17 cellular contexts compared by ENCODE assay signal in the genomic region with DNA sequence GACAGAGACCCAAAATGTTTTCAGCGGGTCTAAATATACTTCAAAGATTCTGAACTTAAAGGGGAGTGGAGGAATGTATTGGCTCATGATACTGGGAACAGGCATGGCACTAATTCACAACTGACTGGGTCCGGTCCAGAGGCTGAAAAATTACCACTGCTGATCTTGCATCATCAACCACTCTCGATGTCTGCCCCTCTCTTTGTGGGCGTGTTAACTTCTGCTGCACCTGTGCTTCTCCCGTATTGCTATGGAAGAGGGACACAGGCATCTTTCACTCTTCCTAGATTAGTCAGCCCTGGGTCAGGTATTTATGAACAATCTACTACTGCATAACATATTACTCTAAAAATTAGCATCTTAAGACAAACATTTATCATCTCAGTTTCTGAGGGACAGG. TPM values are rescaled to one million over a fixed set of nuclear protein-coding genes. Genes with fewer than 3 reads are reported as not detected.
DNase-seq lines count a peak whose midpoint lies in the region; ATAC-seq and TF ChIP-seq lines count a peak whose summit lies in the region.
"Had no signal": no experiment of that assay in that cellular context is flagged by ENCODE, and none has a peak within 500 bp of the region (broad histone marks: within the 10 kb centered on the region; RNA-seq: fewer than 3 reads in every experiment).

No MANE protein-coding gene starts in this region.

- H3K4me3 ChIP-seq in DND-41 (ENCODE audit: low read depth in 1 of 2, low read length in 2 of 2) = no peak overlapping the region

- intact Hi-C loops in activated CD4-positive, alpha-beta T cell treated with anti-CD3 and anti-CD28 coated beads, Interleukin-2, amount 10 ng/mL, durations not matched to agents 24 days and 14 days (cut with micrococcal nuclease) = loop anchor here (2.0 kb wide), 1 partner anchor 37 kb away; no protein-coding TSS in a partner anchor
- intact Hi-C loops in activated T-helper 1 cell treated with anti-CD3 and anti-CD28 coated beads, Interleukin-12 subunit alpha, Interleukin-12 subunit beta, Interleukin-2, Interleukin-4 antibody, amounts not matched to agents 30 ng/mL and 10 ng/mL and 1 ng/mL, durations not matched to agents 14 hours and 24 hours and 36 hours (cut with micrococcal nuclease) = loop anchor here (2.0 kb wide), 3 partner anchors 13 to 37 kb away; no protein-coding TSS in a partner anchor

- ATAC-seq in DND-41 (ENCODE audit: insufficient read depth, low read depth) (0 out of 3 replicates have a peak, but pooled peaks have one; percentile 10), foreskin keratinocyte (peak; percentile 57)
- ATAC-seq: HepG2 had no signal

- H3K4me1 ChIP-seq in DND-41 (ENCODE audit: insufficient read depth, low read length) (peaks cover 19% of the 10 kb centered on the region), foreskin keratinocyte (no peaks in the 10 kb centered on the region)

- peak overlapping the region; percentile 11 for H2AFZ ChIP-seq in DND-41 (ENCODE audit: low read depth, low read length)

- DNase-seq in activated CD4-positive, alpha-beta T cell treated with anti-CD3 and anti-CD28 coated beads, Interleukin-2, amount 10 ng/mL, durations not matched to agents 24 days and 14 days = no peak
- DNase-seq in activated CD4-positive, alpha-beta T cell treated with anti-CD3 and anti-CD28 coated beads for 1 hour = no peak
- DNase-seq in DND-41 = no peak
- DNase-seq in activated T-helper 1 cell treated with anti-CD3 and anti-CD28 coated beads, Interleukin-12 subunit alpha, Interleukin-12 subunit beta, Interleukin-2, Interleukin-4 antibody, amounts not matched to agents 30 ng/mL and 10 ng/mL and 1 ng/mL, durations not matched to agents 14 hours and 24 hours and 36 hours (ENCODE audit: low spot score) = no peak
- DNase-seq in foreskin keratinocyte = no peak
- DNase-seq in GDM1 (lab: John Stamatoyannopoulos, UW) = no peak
- no peak for DNase-seq in stimulated activated CD8-positive, alpha-beta memory T cell treated with anti-CD3 and anti-CD28 coated beads, Interleukin-4, amount 100 ng/mL, for 48 hours
- no peak for DNase-seq in NCI-H1092 (lab: John Stamatoyannopoulos, UW)
- DNase-seq: C1 segment of cervical spinal cord, DMS 273 treated with DMSO at 0.1 percent for 48 hours, HCEC 1CT, Karpas-422, MM.1S, NCI-H187 treated with DMSO at 0.1 percent for 48 hours, NCI-H774 had no signal

- peak overlapping the region; percentile 65 for H3K27ac Mint-ChIP-seq in activated CD4-positive, alpha-beta T cell treated with anti-CD3 and anti-CD28 coated beads, Interleukin-2, amount 10 ng/mL, durations not matched to agents 24 days and 14 days
- peak overlapping the region; percentile 21 for H3K27ac Mint-ChIP-seq in activated T-helper 1 cell treated with anti-CD3 and anti-CD28 coated beads, Interleukin-12 subunit alpha, Interleukin-12 subunit beta, Interleukin-2, Interleukin-4 antibody, amounts not matched to agents 30 ng/mL and 10 ng/mL and 1 ng/mL, durations not matched to agents 14 hours and 24 hours and 36 hours

- no peak for TF ChIP-seq CTCF in DND-41 (IDR thresholded peaks at IDR 0.05; ENCODE audit: borderline replicate concordance, extremely low read depth, low read length, poor library complexity, severe bottlenecking)
- TF ChIP-seq CTCF in foreskin keratinocyte (conservative IDR thresholded peaks at IDR 0.05) = no peak

- H4K20me1 ChIP-seq in DND-41 (ENCODE audit: insufficient read depth, low read length) = no peaks in the 10 kb centered on the region

- H3K4me2 ChIP-seq in DND-41 (ENCODE audit: insufficient read depth, low read length) = peak overlapping the region; percentile 5; the same call in 1 of the 2 replicates

- no peaks in the 10 kb centered on the region for H3K27me3 Mint-ChIP-seq in activated CD4-positive, alpha-beta T cell treated with anti-CD3 and anti-CD28 coated beads, Interleukin-2, amount 10 ng/mL, durations not matched to agents 24 days and 14 days
- H3K27me3 Mint-ChIP-seq in activated T-helper 1 cell treated with anti-CD3 and anti-CD28 coated beads, Interleukin-12 subunit alpha, Interleukin-12 subunit beta, Interleukin-2, Interleukin-4 antibody, amounts not matched to agents 30 ng/mL and 10 ng/mL and 1 ng/mL, durations not matched to agents 14 hours and 24 hours and 36 hours (ENCODE audit: insufficient read depth) = no peaks in the 10 kb centered on the region

- H3K9me3 Mint-ChIP-seq in activated CD4-positive, alpha-beta T cell treated with anti-CD3 and anti-CD28 coated beads, Interleukin-2, amount 10 ng/mL, durations not matched to agents 24 days and 14 days = peaks cover 21% of the 10 kb centered on the region
- H3K9me3 Mint-ChIP-seq in activated T-helper 1 cell treated with anti-CD3 and anti-CD28 coated beads, Interleukin-12 subunit alpha, Interleukin-12 subunit beta, Interleukin-2, Interleukin-4 antibody, amounts not matched to agents 30 ng/mL and 10 ng/mL and 1 ng/mL, durations not matched to agents 14 hours and 24 hours and 36 hours = peaks cover 21% of the 10 kb centered on the region

- H3K79me2 ChIP-seq in DND-41 (ENCODE audit: insufficient read depth, low read length) = no peaks in the 10 kb centered on the region

- no peaks in the 10 kb centered on the region for H3K36me3 ChIP-seq in DND-41 (ENCODE audit: insufficient read depth, low read length)

- H3K9me3 ChIP-seq in DND-41 (ENCODE audit: insufficient read depth, low read length, severe bottlenecking) = no peaks in the 10 kb centered on the region

- H3K27ac ChIP-seq in DND-41 (ENCODE audit: low read length) = peak overlapping the region; percentile 8; the same call in 1 of the 2 replicates
- H3K27ac ChIP-seq in foreskin keratinocyte = no peak overlapping the region

- H3K36me3 Mint-ChIP-seq in activated CD4-positive, alpha-beta T cell treated with anti-CD3 and anti-CD28 coated beads, Interleukin-2, amount 10 ng/mL, durations not matched to agents 24 days and 14 days (ENCODE audit: low read depth) = peaks cover 23% of the 10 kb centered on the region
- peaks cover 17% of the 10 kb centered on the region for H3K36me3 Mint-ChIP-seq in activated T-helper 1 cell treated with anti-CD3 and anti-CD28 coated beads, Interleukin-12 subunit alpha, Interleukin-12 subunit beta, Interleukin-2, Interleukin-4 antibody, amounts not matched to agents 30 ng/mL and 10 ng/mL and 1 ng/mL, durations not matched to agents 14 hours and 24 hours and 36 hours (ENCODE audit: low read depth)

- H3K9ac ChIP-seq in DND-41 (ENCODE audit: low read depth, low read length) = no peak overlapping the region

- H3K4me3 Mint-ChIP-seq in activated CD4-positive, alpha-beta T cell treated with anti-CD3 and anti-CD28 coated beads, Interleukin-2, amount 10 ng/mL, durations not matched to agents 24 days and 14 days = peak overlapping the region; percentile 21
- H3K4me3 Mint-ChIP-seq in activated T-helper 1 cell treated with anti-CD3 and anti-CD28 coated beads, Interleukin-12 subunit alpha, Interleukin-12 subunit beta, Interleukin-2, Interleukin-4 antibody, amounts not matched to agents 30 ng/mL and 10 ng/mL and 1 ng/mL, durations not matched to agents 14 hours and 24 hours and 36 hours = no peak overlapping the region

- H3K4me1 Mint-ChIP-seq in activated CD4-positive, alpha-beta T cell treated with anti-CD3 and anti-CD28 coated beads, Interleukin-2, amount 10 ng/mL, durations not matched to agents 24 days and 14 days = peaks cover 45% of the 10 kb centered on the region
- peaks cover 48% of the 10 kb centered on the region for H3K4me1 Mint-ChIP-seq in activated T-helper 1 cell treated with anti-CD3 and anti-CD28 coated beads, Interleukin-12 subunit alpha, Interleukin-12 subunit beta, Interleukin-2, Interleukin-4 antibody, amounts not matched to agents 30 ng/mL and 10 ng/mL and 1 ng/mL, durations not matched to agents 14 hours and 24 hours and 36 hours (ENCODE audit: low read depth)

- H3K27me3 ChIP-seq in DND-41 (ENCODE audit: insufficient read depth, low read length, poor library complexity) (no peaks in the 10 kb centered on the region), foreskin keratinocyte (no peaks in the 10 kb centered on the region)

RNA-seq across cellular contexts. Expression of gene HHLA2, which starts 33.2 kb away (rescaled TPM):
- 2.0 and 2.2 TPM in 2 replicates for total RNA-seq in activated CD4-positive, alpha-beta T cell treated with anti-CD3 and anti-CD28 coated beads, Interleukin-2, amount 10 ng/mL, durations not matched to agents 24 days and 14 days
- 1.2 and 1.3 TPM in 2 replicates for total RNA-seq in activated T-helper 1 cell treated with anti-CD3 and anti-CD28 coated beads, Interleukin-12 subunit alpha, Interleukin-12 subunit beta, Interleukin-2, Interleukin-4 antibody, amounts not matched to agents 30 ng/mL and 10 ng/mL and 1 ng/mL, durations not matched to agents 14 hours and 24 hours and 36 hours
- total RNA-seq in foreskin keratinocyte = not detected in 2 replicates
- not detected in 2 replicates for polyA plus RNA-seq in foreskin keratinocyte
- total RNA-seq: HepG2, NCI-H460 had no signal
- polyA plus RNA-seq: HepG2 had no signal
